21 cellular contexts compared by ENCODE assay signal in the genomic region with DNA sequence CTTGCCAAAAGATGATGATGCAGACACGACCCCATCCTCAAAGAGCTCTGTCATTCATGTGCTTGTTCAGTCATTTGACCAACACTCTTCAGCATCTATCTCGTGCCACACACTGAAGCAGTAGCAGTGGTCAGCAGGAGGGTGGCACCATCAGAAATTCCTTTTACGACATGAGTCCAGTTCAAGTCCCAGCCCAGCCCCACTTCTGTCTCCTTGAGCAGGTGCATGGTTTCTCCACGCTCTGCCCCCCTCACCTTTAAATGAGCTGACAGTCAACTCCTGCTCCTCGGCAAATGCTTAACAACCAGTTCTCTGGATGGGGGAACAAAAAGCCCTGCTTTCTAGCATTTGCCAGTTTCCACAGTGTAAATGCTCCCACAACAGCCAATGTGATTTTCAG.
DNase-seq lines count a peak whose midpoint lies in the region; ATAC-seq and TF ChIP-seq lines count a peak whose summit lies in the region.
"Had no signal": no experiment of that assay in that cellular context is flagged by ENCODE, and none has a peak within 500 bp of the region (broad histone marks: within the 10 kb centered on the region; RNA-seq: fewer than 3 reads in every experiment).

No MANE protein-coding gene starts in this region.

- H3K4me1 ChIP-seq in esophagus muscularis mucosa (peaks cover 8 to 47% (median 34%) of the 10 kb centered on the region in 4 donors), lower lobe of right lung (peaks cover 44% of the 10 kb centered on the region), upper lobe of right lung (peaks cover 16% of the 10 kb centered on the region)
- H3K4me1 ChIP-seq: Peyer's patch had no signal

- no peak overlapping the region for H3K27ac Mint-ChIP-seq in activated CD4-positive, alpha-beta T cell treated with anti-CD3 and anti-CD28 coated beads for 36 hours
- H3K27ac Mint-ChIP-seq: CD8-positive, alpha-beta memory T cell; H9 had no signal

- H3K9me3 Mint-ChIP-seq in activated CD4-positive, alpha-beta T cell treated with anti-CD3 and anti-CD28 coated beads for 36 hours (ENCODE audit: low read depth): no peaks in the 10 kb centered on the region
- H3K9me3 Mint-ChIP-seq: CD8-positive, alpha-beta memory T cell; H9 had no signal

- no peak for ATAC-seq in Right ventricle myocardium superior (ENCODE audit: poor library complexity)
- ATAC-seq in lower lobe of right lung: peak; percentile 44 to 54
- ATAC-seq in upper lobe of right lung: peak; percentile 46
- no peak for ATAC-seq in HG02852 (IDR thresholded peaks at IDR 0.05; ENCODE audit: unreplicated experiment)
- ATAC-seq in activated CD4-positive, alpha-beta T cell treated with anti-CD3 and anti-CD28 coated beads for 36 hours: no peak

- H3K27me3 ChIP-seq in esophagus muscularis mucosa: no peaks in the 10 kb centered on the region
- no peaks in the 10 kb centered on the region for H3K27me3 ChIP-seq in lower lobe of right lung (ENCODE audit: low read depth)
- no peaks in the 10 kb centered on the region for H3K27me3 ChIP-seq in upper lobe of right lung
- H3K27me3 ChIP-seq: Peyer's patch had no signal

- POLR2A ChIA-PET in activated CD4-positive, alpha-beta T cell treated with anti-CD3 and anti-CD28 coated beads for 36 hours (lab: Charles Lee): no interaction called here

- TF ChIP-seq CTCF in esophagus muscularis mucosa (IDR thresholded peaks at IDR 0.05) (no peak), lower lobe of right lung (IDR thresholded peaks at IDR 0.05) (no peak), upper lobe of right lung (IDR thresholded peaks at IDR 0.05) (no peak)

- H3K4me1 Mint-ChIP-seq in activated CD4-positive, alpha-beta T cell treated with anti-CD3 and anti-CD28 coated beads for 36 hours: no peaks in the 10 kb centered on the region
- H3K4me1 Mint-ChIP-seq: CD8-positive, alpha-beta memory T cell had no signal

- no peak for TF ChIP-seq POLR2A in esophagus muscularis mucosa (IDR thresholded peaks at IDR 0.05; ENCODE audit: low read depth)

- 94% methylated on average over 5 of the region's 5 CpGs for WGBS in esophagus muscularis mucosa

- CTCF ChIA-PET in activated CD4-positive, alpha-beta T cell treated with anti-CD3 and anti-CD28 coated beads for 36 hours (lab: Charles Lee): no interaction called here

- no peaks in the 10 kb centered on the region for H3K9me3 ChIP-seq in esophagus muscularis mucosa
- no peaks in the 10 kb centered on the region for H3K9me3 ChIP-seq in lower lobe of right lung
- H3K9me3 ChIP-seq in upper lobe of right lung: no peaks in the 10 kb centered on the region
- H3K9me3 ChIP-seq: Peyer's patch had no signal

- TF ChIP-seq EP300 in esophagus muscularis mucosa (IDR thresholded peaks at IDR 0.05): no peak

- intact Hi-C loops in cardiac septum (cut with DNase I): no loop called here
- intact Hi-C loops in Right ventricle myocardium superior (cut with DNase I): loop anchor here (5.0 kb wide), 1 partner anchor 335 kb away; no protein-coding TSS in a partner anchor
- intact Hi-C loops in esophagus muscularis mucosa (cut with DNase I): loop anchor here (5.0 kb wide), 1 partner anchor 200 kb away; no protein-coding TSS in a partner anchor
- intact Hi-C loops in lower lobe of right lung (cut with DNase I): no loop called here
- intact Hi-C loops in upper lobe of right lung (cut with DNase I): loop anchor here (10.0 kb wide), 1 partner anchor 472 kb away; no protein-coding TSS in a partner anchor
- intact Hi-C loops in activated CD4-positive, alpha-beta T cell treated with anti-CD3 and anti-CD28 coated beads for 36 hours (cut with DNase I, micrococcal nuclease): no loop called here

- no peaks in the 10 kb centered on the region for H3K27me3 Mint-ChIP-seq in activated CD4-positive, alpha-beta T cell treated with anti-CD3 and anti-CD28 coated beads for 36 hours

- no peaks in the 10 kb centered on the region for H3K36me3 ChIP-seq in esophagus muscularis mucosa
- no peaks in the 10 kb centered on the region for H3K36me3 ChIP-seq in lower lobe of right lung
- H3K36me3 ChIP-seq in upper lobe of right lung: no peaks in the 10 kb centered on the region
- H3K36me3 ChIP-seq: Peyer's patch had no signal

- peak; percentile 26 for DNase-seq in cardiac septum (ENCODE audit: low spot score)
- no peak for DNase-seq in Right ventricle myocardium superior
- DNase-seq in esophagus muscularis mucosa (ENCODE audit: extremely low spot score): peak; percentile 87
- peak; percentile 55 for DNase-seq in lower lobe of right lung
- no peak for DNase-seq in upper lobe of right lung
- no peak for DNase-seq in NCI-H446 treated with DMSO at 0.1 percent for 48 hours (lab: John Stamatoyannopoulos, UW)
- no peak for DNase-seq in activated CD4-positive, alpha-beta T cell treated with anti-CD3 and anti-CD28 coated beads for 36 hours
- DNase-seq: AML-193; CD8-positive, alpha-beta memory T cell; DMS153; H9; KBM-7; NCI-H1092 treated with DMSO at 0.1 percent for 48 hours; NCI-H146; NCI-H2029; NCI-H2227 treated with DMSO at 0.1 percent for 48 hours; NCI-H510A treated with DMSO at 0.1 percent for 48 hours; NCI-H748 treated with DMSO at 0.1 percent for 48 hours had no signal

- H3K27ac ChIP-seq in esophagus muscularis mucosa (replicated peaks in 1 of 4): peak overlapping the region in 1 of 4 donors; percentile 37
- peak overlapping the region; percentile 61 for H3K27ac ChIP-seq in lower lobe of right lung
- peak overlapping the region; percentile 58 for H3K27ac ChIP-seq in upper lobe of right lung
- H3K27ac ChIP-seq: C4-2B, Peyer's patch had no signal

- H3K4me3 Mint-ChIP-seq in activated CD4-positive, alpha-beta T cell treated with anti-CD3 and anti-CD28 coated beads for 36 hours: no peak overlapping the region
- H3K4me3 Mint-ChIP-seq: CD8-positive, alpha-beta memory T cell; H9 had no signal

- no peaks in the 10 kb centered on the region for H3K36me3 Mint-ChIP-seq in activated CD4-positive, alpha-beta T cell treated with anti-CD3 and anti-CD28 coated beads for 36 hours (ENCODE audit: low read depth)
- H3K36me3 Mint-ChIP-seq: CD8-positive, alpha-beta memory T cell had no signal

- H3K4me3 ChIP-seq in esophagus muscularis mucosa (no peak overlapping the region), lower lobe of right lung (no peak overlapping the region), upper lobe of right lung (no peak overlapping the region)
- H3K4me3 ChIP-seq: Peyer's patch had no signal

Comparison
In these comparisons a context has a peak if more than half of its experiments do, and no peak if none do; other contexts are left out.
1. DNase-seq: peak in cardiac septum (single experiment), esophagus muscularis mucosa (single experiment) and lower lobe of right lung (single experiment); none in Right ventricle myocardium superior (single experiment), upper lobe of right lung (single experiment), NCI-H446 treated with DMSO at 0.1 percent for 48 hours (single experiment) and activated CD4-positive, alpha-beta T cell treated with anti-CD3 and anti-CD28 coated beads for 36 hours (single experiment).
2. intact Hi-C loops: an anchor here in Right ventricle myocardium superior (5.0 kb wide), esophagus muscularis mucosa (5.0 kb wide) and upper lobe of right lung (10.0 kb wide); none called in cardiac septum, lower lobe of right lung and activated CD4-positive, alpha-beta T cell treated with anti-CD3 and anti-CD28 coated beads for 36 hours.
3. ATAC-seq: peak in lower lobe of right lung (2 of 2) and upper lobe of right lung (single experiment); none in Right ventricle myocardium superior (single experiment), HG02852 (single experiment) and activated CD4-positive, alpha-beta T cell treated with anti-CD3 and anti-CD28 coated beads for 36 hours (single experiment).